3 cellular contexts compared by ENCODE assay signal in the genomic region with DNA sequence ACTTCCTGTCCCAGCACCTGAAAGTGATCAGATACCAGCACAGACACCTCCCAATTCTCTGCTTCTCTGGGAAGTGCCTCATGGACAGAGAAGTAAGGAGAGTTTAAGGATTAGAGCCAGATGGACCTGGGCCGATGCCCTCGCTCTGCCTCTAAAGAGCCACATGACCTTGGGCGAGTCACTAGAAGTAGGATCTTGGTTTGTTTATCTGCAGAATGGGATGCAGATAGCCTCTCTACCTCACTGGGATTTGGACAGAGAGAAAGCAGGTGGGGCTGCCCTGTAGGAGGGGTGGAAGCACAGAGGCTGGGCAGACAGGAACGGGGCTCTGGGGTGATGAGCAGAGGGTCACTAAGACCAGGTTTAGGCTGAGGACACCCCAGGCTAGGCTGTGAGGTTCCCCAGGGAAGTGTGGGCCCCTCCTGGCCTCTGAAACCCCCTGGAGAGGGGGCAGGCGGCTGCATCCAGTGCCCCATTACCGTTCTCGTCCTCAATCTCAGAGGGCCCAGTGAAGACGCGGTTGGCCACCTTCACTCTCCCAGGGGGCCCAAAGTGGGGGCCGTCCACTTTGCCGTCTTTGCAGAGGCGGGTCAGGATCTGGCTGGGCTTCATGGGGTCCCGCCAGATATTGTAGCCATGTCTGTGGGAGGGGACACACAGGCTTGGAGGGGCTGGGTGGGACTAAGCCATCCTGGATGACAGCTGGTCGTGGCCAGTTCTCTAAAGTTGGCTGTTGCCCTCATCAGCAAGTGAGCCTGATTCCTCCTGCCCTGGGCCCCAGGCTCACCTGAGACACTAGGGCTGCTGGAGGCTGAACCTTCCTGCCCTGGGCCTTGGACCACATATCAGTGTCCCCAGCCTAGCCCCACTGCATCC.
TF ChIP-seq lines count a peak whose summit lies in the region.

No MANE protein-coding gene starts in this region.

TF ChIP-seq in SK-N-SH, 30 proteins besides CTCF, POLR2A, EP300 and RAD21 (continued from another document):
- TF ChIP-seq, protein P1, sequence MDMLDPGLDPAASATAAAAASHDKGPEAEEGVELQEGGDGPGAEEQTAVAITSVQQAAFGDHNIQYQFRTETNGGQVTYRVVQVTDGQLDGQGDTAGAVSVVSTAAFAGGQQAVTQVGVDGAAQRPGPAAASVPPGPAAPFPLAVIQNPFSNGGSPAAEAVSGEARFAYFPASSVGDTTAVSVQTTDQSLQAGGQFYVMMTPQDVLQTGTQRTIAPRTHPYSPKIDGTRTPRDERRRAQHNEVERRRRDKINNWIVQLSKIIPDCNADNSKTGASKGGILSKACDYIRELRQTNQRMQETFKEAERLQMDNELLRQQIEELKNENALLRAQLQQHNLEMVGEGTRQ (IDR thresholded peaks at IDR 0.05; ENCODE audit: borderline replicate concordance, low read depth, low read length): no peak

TF ChIP-seq in SK-N-SH treated with all-trans-retinoic acid at 6 μM for 48 hours, 23 proteins besides CTCF, POLR2A, EP300 and RAD21 (continued from another document):
- TF ChIP-seq TSHZ2 (CRISPR knock-in tag; IDR thresholded peaks at IDR 0.05): no peak
- TF ChIP-seq ZC3H10 (CRISPR knock-in tag; IDR thresholded peaks at IDR 0.05): no peak

TF ChIP-seq in K562, 482 proteins besides CTCF, POLR2A, EP300 and RAD21 (continued from another document):
- TF ChIP-seq, protein P2, sequence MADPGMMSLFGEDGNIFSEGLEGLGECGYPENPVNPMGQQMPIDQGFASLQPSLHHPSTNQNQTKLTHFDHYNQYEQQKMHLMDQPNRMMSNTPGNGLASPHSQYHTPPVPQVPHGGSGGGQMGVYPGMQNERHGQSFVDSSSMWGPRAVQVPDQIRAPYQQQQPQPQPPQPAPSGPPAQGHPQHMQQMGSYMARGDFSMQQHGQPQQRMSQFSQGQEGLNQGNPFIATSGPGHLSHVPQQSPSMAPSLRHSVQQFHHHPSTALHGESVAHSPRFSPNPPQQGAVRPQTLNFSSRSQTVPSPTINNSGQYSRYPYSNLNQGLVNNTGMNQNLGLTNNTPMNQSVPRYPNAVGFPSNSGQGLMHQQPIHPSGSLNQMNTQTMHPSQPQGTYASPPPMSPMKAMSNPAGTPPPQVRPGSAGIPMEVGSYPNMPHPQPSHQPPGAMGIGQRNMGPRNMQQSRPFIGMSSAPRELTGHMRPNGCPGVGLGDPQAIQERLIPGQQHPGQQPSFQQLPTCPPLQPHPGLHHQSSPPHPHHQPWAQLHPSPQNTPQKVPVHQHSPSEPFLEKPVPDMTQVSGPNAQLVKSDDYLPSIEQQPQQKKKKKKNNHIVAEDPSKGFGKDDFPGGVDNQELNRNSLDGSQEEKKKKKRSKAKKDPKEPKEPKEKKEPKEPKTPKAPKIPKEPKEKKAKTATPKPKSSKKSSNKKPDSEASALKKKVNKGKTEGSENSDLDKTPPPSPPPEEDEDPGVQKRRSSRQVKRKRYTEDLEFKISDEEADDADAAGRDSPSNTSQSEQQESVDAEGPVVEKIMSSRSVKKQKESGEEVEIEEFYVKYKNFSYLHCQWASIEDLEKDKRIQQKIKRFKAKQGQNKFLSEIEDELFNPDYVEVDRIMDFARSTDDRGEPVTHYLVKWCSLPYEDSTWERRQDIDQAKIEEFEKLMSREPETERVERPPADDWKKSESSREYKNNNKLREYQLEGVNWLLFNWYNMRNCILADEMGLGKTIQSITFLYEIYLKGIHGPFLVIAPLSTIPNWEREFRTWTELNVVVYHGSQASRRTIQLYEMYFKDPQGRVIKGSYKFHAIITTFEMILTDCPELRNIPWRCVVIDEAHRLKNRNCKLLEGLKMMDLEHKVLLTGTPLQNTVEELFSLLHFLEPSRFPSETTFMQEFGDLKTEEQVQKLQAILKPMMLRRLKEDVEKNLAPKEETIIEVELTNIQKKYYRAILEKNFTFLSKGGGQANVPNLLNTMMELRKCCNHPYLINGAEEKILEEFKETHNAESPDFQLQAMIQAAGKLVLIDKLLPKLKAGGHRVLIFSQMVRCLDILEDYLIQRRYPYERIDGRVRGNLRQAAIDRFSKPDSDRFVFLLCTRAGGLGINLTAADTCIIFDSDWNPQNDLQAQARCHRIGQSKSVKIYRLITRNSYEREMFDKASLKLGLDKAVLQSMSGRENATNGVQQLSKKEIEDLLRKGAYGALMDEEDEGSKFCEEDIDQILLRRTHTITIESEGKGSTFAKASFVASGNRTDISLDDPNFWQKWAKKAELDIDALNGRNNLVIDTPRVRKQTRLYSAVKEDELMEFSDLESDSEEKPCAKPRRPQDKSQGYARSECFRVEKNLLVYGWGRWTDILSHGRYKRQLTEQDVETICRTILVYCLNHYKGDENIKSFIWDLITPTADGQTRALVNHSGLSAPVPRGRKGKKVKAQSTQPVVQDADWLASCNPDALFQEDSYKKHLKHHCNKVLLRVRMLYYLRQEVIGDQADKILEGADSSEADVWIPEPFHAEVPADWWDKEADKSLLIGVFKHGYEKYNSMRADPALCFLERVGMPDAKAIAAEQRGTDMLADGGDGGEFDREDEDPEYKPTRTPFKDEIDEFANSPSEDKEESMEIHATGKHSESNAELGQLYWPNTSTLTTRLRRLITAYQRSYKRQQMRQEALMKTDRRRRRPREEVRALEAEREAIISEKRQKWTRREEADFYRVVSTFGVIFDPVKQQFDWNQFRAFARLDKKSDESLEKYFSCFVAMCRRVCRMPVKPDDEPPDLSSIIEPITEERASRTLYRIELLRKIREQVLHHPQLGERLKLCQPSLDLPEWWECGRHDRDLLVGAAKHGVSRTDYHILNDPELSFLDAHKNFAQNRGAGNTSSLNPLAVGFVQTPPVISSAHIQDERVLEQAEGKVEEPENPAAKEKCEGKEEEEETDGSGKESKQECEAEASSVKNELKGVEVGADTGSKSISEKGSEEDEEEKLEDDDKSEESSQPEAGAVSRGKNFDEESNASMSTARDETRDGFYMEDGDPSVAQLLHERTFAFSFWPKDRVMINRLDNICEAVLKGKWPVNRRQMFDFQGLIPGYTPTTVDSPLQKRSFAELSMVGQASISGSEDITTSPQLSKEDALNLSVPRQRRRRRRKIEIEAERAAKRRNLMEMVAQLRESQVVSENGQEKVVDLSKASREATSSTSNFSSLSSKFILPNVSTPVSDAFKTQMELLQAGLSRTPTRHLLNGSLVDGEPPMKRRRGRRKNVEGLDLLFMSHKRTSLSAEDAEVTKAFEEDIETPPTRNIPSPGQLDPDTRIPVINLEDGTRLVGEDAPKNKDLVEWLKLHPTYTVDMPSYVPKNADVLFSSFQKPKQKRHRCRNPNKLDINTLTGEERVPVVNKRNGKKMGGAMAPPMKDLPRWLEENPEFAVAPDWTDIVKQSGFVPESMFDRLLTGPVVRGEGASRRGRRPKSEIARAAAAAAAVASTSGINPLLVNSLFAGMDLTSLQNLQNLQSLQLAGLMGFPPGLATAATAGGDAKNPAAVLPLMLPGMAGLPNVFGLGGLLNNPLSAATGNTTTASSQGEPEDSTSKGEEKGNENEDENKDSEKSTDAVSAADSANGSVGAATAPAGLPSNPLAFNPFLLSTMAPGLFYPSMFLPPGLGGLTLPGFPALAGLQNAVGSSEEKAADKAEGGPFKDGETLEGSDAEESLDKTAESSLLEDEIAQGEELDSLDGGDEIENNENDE (IDR thresholded peaks at IDR 0.05; ENCODE audit: low read depth, low read length): no peak
- no peak for TF ChIP-seq NCOA4 (IDR thresholded peaks at IDR 0.05; ENCODE audit: partially characterized antibody)
- TF ChIP-seq SPI1 (IDR thresholded peaks at IDR 0.05; ENCODE audit: borderline replicate concordance, low read depth, low read length): peak; percentile 38; the same call in 1 of the 2 replicates
